In genomic region chr12:119949594-119949993, GRCh38 we compare ENCODE assay signal across 24 cellular contexts. TPM values are rescaled to one million over a fixed set of nuclear protein-coding genes. Genes with fewer than 3 reads are reported as not detected.
"Had no signal": no experiment of that assay in that cellular context is flagged by ENCODE, and none has a peak within 500 bp of the region (broad histone marks: within the 10 kb centered on the region; RNA-seq: fewer than 3 reads in every experiment).

No MANE protein-coding gene starts in this region.

- H3K4me1 Mint-ChIP-seq: mesothelial cell of epicardium; naive B cell; stimulated activated effector memory CD8-positive, alpha-beta T cell treated with anti-CD3 and anti-CD28 coated beads, Interleukin-12 subunit alpha, Interleukin-12 subunit beta, amount 100 ng/mL, for 72 hours had no signal

- H3K27me3 Mint-ChIP-seq: activated naive CD8-positive, alpha-beta T cell had no signal

- DNase-seq: activated CD4-positive, alpha-beta T cell treated with anti-CD3 and anti-CD28 coated beads for 48 hours; activated CD4-positive, alpha-beta T cell treated with anti-CD3 and anti-CD28 coated beads, Interleukin-2, amount 50 U/mL, for 48 hours; activated CD8-positive, alpha-beta memory T cell treated with anti-CD3 and anti-CD28 coated beads for 24 hours; activated effector memory CD4-positive, alpha-beta T cell treated with Interleukin-2 at 50 U/mL for 16 hours; activated naive CD4-positive, alpha-beta T cell treated with Interleukin-2 at 50 U/mL for 16 hours; anterior cingulate cortex; dermis blood vessel endothelial cell; effector CD8-positive, alpha-beta T cell; esophagus squamous epithelium; gastrocnemius medialis; glutamatergic neuron; left cardiac atrium; naive B cell; psoas muscle; sigmoid colon; small intestine; stimulated activated CD4-positive, alpha-beta T cell treated with anti-CD3 and anti-CD28 coated beads, Interleukin-4, amount 100 ng/mL, for 24 hours; T-helper 9 cell; trophoblast cell had no signal

- ATAC-seq: activated CD4-positive, CD25-positive, alpha-beta regulatory T cell treated with anti-CD3 and anti-CD28 coated beads, Interleukin-2, amount 50 U/mL, for 24 hours; gastrocnemius medialis; left cardiac atrium; psoas muscle; stimulated activated effector memory CD8-positive, alpha-beta T cell treated with anti-CD3 and anti-CD28 coated beads, Interleukin-12 subunit alpha, Interleukin-12 subunit beta, amount 100 ng/mL, for 72 hours had no signal

- H3K4me3 Mint-ChIP-seq: activated naive CD8-positive, alpha-beta T cell; mesothelial cell of epicardium; naive B cell; stimulated activated effector memory CD8-positive, alpha-beta T cell treated with anti-CD3 and anti-CD28 coated beads, Interleukin-12 subunit alpha, Interleukin-12 subunit beta, amount 100 ng/mL, for 72 hours; stimulated activated naive CD8-positive, alpha-beta T cell treated with anti-CD3 and anti-CD28 coated beads, Interleukin-15, Interleukin-2, amounts not matched to agents 100 ng/mL and 50 ng/mL, for 24 hours had no signal

- H3K27ac Mint-ChIP-seq: activated naive CD8-positive, alpha-beta T cell; mesothelial cell of epicardium; naive B cell; stimulated activated effector memory CD8-positive, alpha-beta T cell treated with anti-CD3 and anti-CD28 coated beads, Interleukin-12 subunit alpha, Interleukin-12 subunit beta, amount 100 ng/mL, for 72 hours; stimulated activated naive CD8-positive, alpha-beta T cell treated with anti-CD3 and anti-CD28 coated beads, Interleukin-15, Interleukin-2, amounts not matched to agents 100 ng/mL and 50 ng/mL, for 24 hours had no signal

- H3K36me3 Mint-ChIP-seq: mesothelial cell of epicardium; naive B cell; stimulated activated effector memory CD8-positive, alpha-beta T cell treated with anti-CD3 and anti-CD28 coated beads, Interleukin-12 subunit alpha, Interleukin-12 subunit beta, amount 100 ng/mL, for 72 hours had no signal

- H3K9me3 Mint-ChIP-seq: mesothelial cell of epicardium; stimulated activated effector memory CD8-positive, alpha-beta T cell treated with anti-CD3 and anti-CD28 coated beads, Interleukin-12 subunit alpha, Interleukin-12 subunit beta, amount 100 ng/mL, for 72 hours; stimulated activated naive CD8-positive, alpha-beta T cell treated with anti-CD3 and anti-CD28 coated beads, Interleukin-15, Interleukin-2, amounts not matched to agents 100 ng/mL and 50 ng/mL, for 24 hours had no signal

RNA-seq across cellular contexts. Expression of gene BICDL1, which starts 39.4 kb away (rescaled TPM):
- total RNA-seq: dermis blood vessel endothelial cell had no signal
